In the genomic region with DNA sequence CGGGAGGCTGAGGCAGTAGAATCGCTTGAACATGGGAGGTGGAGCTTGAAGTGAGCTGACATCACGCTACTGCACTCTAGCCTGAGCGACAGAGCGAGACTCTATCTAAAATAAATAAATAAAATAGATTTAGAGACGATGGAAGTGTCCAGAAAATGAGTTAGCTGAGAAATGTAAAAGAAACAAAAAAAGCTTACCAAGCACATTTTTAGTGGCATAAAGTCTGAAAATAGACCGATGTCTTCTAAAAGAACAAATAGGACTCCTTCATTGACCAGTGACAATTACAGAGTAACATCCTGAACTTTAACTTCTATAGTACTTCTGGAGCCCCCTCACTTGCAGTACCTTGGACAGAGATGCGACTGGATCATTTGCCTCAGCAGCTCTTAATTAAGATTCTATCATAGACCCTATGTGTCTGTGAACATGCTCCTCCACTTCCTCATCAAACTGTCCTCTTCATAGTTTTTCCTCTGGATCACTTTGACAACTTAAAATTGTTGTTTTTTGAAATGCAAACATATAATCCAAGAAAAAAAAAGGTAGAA, we compare ENCODE assay signal across 1 cellular context.
TF ChIP-seq lines count a peak whose summit lies in the region.

No MANE protein-coding gene starts in this region.

TF ChIP-seq in GM12878, 131 proteins besides CTCF, POLR2A, EP300 and RAD21:
- TF ChIP-seq, protein P1, sequence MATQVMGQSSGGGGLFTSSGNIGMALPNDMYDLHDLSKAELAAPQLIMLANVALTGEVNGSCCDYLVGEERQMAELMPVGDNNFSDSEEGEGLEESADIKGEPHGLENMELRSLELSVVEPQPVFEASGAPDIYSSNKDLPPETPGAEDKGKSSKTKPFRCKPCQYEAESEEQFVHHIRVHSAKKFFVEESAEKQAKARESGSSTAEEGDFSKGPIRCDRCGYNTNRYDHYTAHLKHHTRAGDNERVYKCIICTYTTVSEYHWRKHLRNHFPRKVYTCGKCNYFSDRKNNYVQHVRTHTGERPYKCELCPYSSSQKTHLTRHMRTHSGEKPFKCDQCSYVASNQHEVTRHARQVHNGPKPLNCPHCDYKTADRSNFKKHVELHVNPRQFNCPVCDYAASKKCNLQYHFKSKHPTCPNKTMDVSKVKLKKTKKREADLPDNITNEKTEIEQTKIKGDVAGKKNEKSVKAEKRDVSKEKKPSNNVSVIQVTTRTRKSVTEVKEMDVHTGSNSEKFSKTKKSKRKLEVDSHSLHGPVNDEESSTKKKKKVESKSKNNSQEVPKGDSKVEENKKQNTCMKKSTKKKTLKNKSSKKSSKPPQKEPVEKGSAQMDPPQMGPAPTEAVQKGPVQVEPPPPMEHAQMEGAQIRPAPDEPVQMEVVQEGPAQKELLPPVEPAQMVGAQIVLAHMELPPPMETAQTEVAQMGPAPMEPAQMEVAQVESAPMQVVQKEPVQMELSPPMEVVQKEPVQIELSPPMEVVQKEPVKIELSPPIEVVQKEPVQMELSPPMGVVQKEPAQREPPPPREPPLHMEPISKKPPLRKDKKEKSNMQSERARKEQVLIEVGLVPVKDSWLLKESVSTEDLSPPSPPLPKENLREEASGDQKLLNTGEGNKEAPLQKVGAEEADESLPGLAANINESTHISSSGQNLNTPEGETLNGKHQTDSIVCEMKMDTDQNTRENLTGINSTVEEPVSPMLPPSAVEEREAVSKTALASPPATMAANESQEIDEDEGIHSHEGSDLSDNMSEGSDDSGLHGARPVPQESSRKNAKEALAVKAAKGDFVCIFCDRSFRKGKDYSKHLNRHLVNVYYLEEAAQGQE (IDR thresholded peaks at IDR 0.05; ENCODE audit: low read depth, low read length), result peak; percentile 65; the same call in 1 of the 2 replicates
- no peak for TF ChIP-seq CHD1 (IDR thresholded peaks at IDR 0.05; ENCODE audit: low read depth, low read length)
